Comparison of ENCODE assay signal across 8 cellular contexts in genomic region chr9:128160603-128160987, GRCh38. TPM values are rescaled to one million over a fixed set of nuclear protein-coding genes. Genes with fewer than 3 reads are reported as not detected.
DNase-seq lines count a peak whose midpoint lies in the region; ATAC-seq and TF ChIP-seq lines count a peak whose summit lies in the region.

No MANE protein-coding gene starts in this region.

- in situ Hi-C loops in IMR-90 (cut with MboI; ENCODE audit: low sequenced_read_pairs), result no loop called here

- H3K9ac ChIP-seq in IMR-90 (ENCODE audit: low read depth, low read length) (peak overlapping the region; percentile 59), neural progenitor cell (peak overlapping the region; percentile 60)

- H3K36me3 ChIP-seq in IMR-90 (ENCODE audit: control insufficient read depth, insufficient read depth, low read length) (peaks cover 27% of the 10 kb centered on the region), neural progenitor cell (no peaks in the 10 kb centered on the region), thymus (ENCODE audit: control insufficient read depth, insufficient read depth) (peaks cover 29% of the 10 kb centered on the region)

- no peak overlapping the region for H4K5ac ChIP-seq in IMR-90 (ENCODE audit: low read depth, low read length)

- peak overlapping the region; percentile 48 for H2AK9ac ChIP-seq in IMR-90 (replicated peaks; ENCODE audit: low read depth, low read length, poor library complexity)

- peak overlapping the region; percentile 71 for H3K4ac ChIP-seq in IMR-90 (ENCODE audit: low read depth, low read length)

- H3K79me2 ChIP-seq in neural progenitor cell (ENCODE audit: low read depth), result peaks cover 10% of the 10 kb centered on the region

- peak; percentile 3 for ATAC-seq in IMR-90 (ENCODE audit: low read depth)

- TF ChIP-seq RAD21 in IMR-90 (IDR thresholded peaks at IDR 0.05; ENCODE audit: low read length), result no peak

- peaks cover 7% of the 10 kb centered on the region for H3K36me3 Mint-ChIP-seq in neural progenitor cell

- peaks cover 5% of the 10 kb centered on the region for H3K9me1 ChIP-seq in IMR-90 (ENCODE audit: insufficient read depth, low read length)

- H2BK15ac ChIP-seq in IMR-90 (ENCODE audit: low read depth, low read length), result no peak overlapping the region

- WGBS in IMR-90 (ENCODE audit: extremely low coverage in 2 of 2, insufficient read length in 1 of 2), 2 experiments, result 0% methylated on average over 6 of the region's 23 CpGs; no CpG with 5 or more reads in 1 of the 2 experiments
- under 1% methylated on average over 23 of the region's 23 CpGs for WGBS in thymus

- dilution Hi-C loops in IMR-90 (cut with HindIII; ENCODE audit: low sequenced_read_pairs, unreplicated experiment), result no loop called here

- H3K9me3 Mint-ChIP-seq in neural progenitor cell, result no peaks in the 10 kb centered on the region

- DNase-seq in NCI-H2227 (lab: John Stamatoyannopoulos, UW; ENCODE audit: unreplicated experiment) (peak; percentile 27), NCI-H2227 treated with DMSO at 0.1 percent for 48 hours (lab: John Stamatoyannopoulos, UW) (no peak), IMR-90 (peak; percentile 30), erythroblast (lab: John Stamatoyannopoulos, UW) (peak; percentile 48 to 57), neural progenitor cell (ENCODE audit: low spot score) (peak; percentile 59), HEK293T (ENCODE audit: extremely low spot score) (no peak)
- DNase-seq in activated CD8-positive, alpha-beta memory T cell treated with anti-CD3 and anti-CD28 coated beads for 4 hours (ENCODE audit: low read depth in 2 of 2), result peak; percentile 41 to 48

- H3K79me1 ChIP-seq in IMR-90 (ENCODE audit: low read depth in 1 of 2, low read length in 2 of 2), result peaks cover 10 to 38% of the 10 kb centered on the region in 2 experiments; a peak in 3 of 4 replicates

- H2BK120ac ChIP-seq in IMR-90 (ENCODE audit: low read depth, low read length), result no peak overlapping the region

- intact Hi-C loops in IMR-90 (cut with micrococcal nuclease), result no loop called here

- H2AFZ ChIP-seq in IMR-90 (replicated peaks; ENCODE audit: low read length, poor library complexity), result peak overlapping the region; percentile 95
- H2AFZ ChIP-seq in neural progenitor cell (replicated peaks), result peak overlapping the region; percentile 87

- H4K8ac ChIP-seq in IMR-90 (ENCODE audit: low read depth in 2 of 2, low read length in 2 of 2), result peak overlapping the region; percentile 73 to 87; a peak in 3 of 4 replicates

- H3K23ac ChIP-seq in IMR-90 (ENCODE audit: low read depth, low read length), result peak overlapping the region; percentile 55; the same call in 1 of the 2 replicates

- no peaks in the 10 kb centered on the region for H3K27me3 Mint-ChIP-seq in neural progenitor cell (ENCODE audit: insufficient read depth, low read depth)

- TF ChIP-seq POLR2A in IMR-90 (IDR thresholded peaks at IDR 0.05; ENCODE audit: low read depth, low read length), result no peak; the same call in 1 of the 2 replicates
- no peak for TF ChIP-seq POLR2A in erythroblast (IDR thresholded peaks at IDR 0.05; ENCODE audit: low read length)

- peak overlapping the region; percentile 62 for H3K14ac ChIP-seq in IMR-90 (replicated peaks; ENCODE audit: low read depth, low read length)

- H2BK5ac ChIP-seq in IMR-90 (ENCODE audit: low read depth, low read length, poor library complexity, severe bottlenecking), result peak overlapping the region; percentile 48

- H3K4me1 ChIP-seq in IMR-90 (ENCODE audit: control insufficient read depth, insufficient read depth, low read length) (peaks cover 1% of the 10 kb centered on the region; the same call in 1 of the 2 replicates), neural progenitor cell (peaks cover 5% of the 10 kb centered on the region), thymus (ENCODE audit: control insufficient read depth, insufficient read depth, low read length) (peaks cover 3% of the 10 kb centered on the region)

- H4K20me1 ChIP-seq in IMR-90 (ENCODE audit: insufficient read depth, low read length) (peaks cover 11% of the 10 kb centered on the region), neural progenitor cell (ENCODE audit: low read depth) (peaks cover 13% of the 10 kb centered on the region)

- H3K4me3 ChIP-seq in IMR-90 (ENCODE audit: insufficient read depth, low read depth, low read length) (peak overlapping the region; percentile 82), neural progenitor cell (peak overlapping the region; percentile 67), thymus (ENCODE audit: low read length) (peak overlapping the region; percentile 80)

- H2BK20ac ChIP-seq in IMR-90 (ENCODE audit: low read depth, low read length), result no peak overlapping the region

- POLR2A ChIA-PET in IMR-90 (lab: Charles Lee; ENCODE audit: unreplicated experiment) (no interaction called here), HEK293T (lab: Yijun Ruan, JAX) (interaction anchor here (1.6 to 1.8 kb wide), 4 partner anchors 14 to 259 kb away, joined by 4 to 7 read pairs (median 6); partner anchors contain the start of genes CERCAM and CIZ1)

- no TSS peak for BruUV-seq in IMR-90 (replicated peaks; lab: Mats Ljungman, UMichigan)

- CTCF ChIA-PET in IMR-90 (lab: Yijun Ruan, JAX), result interaction anchor here (1.1 kb wide), 1 partner anchor 23 kb away, joined by 3 read pairs; no protein-coding TSS in a partner anchor
- CTCF ChIA-PET in HEK293T (lab: Yijun Ruan, JAX), result interaction anchor here (0.6 to 0.8 kb wide), 2 partner anchors 10 to 23 kb away, joined by 3 to 4 read pairs; no protein-coding TSS in a partner anchor

- H3K56ac ChIP-seq in IMR-90 (ENCODE audit: extremely low read depth, insufficient read depth, low read length), result peak overlapping the region; percentile 43; the same call in 1 of the 2 replicates

- peak overlapping the region; percentile 84 for H3K4me3 Mint-ChIP-seq in neural progenitor cell

- H3K4me1 Mint-ChIP-seq in neural progenitor cell, result peaks cover 9% of the 10 kb centered on the region

- H3K4me2 ChIP-seq in IMR-90 (ENCODE audit: low read depth, low read length) (peak overlapping the region; percentile 95), neural progenitor cell (peak overlapping the region; percentile 77)

- H3K27ac Mint-ChIP-seq in neural progenitor cell, result no peak overlapping the region

- H4K91ac ChIP-seq in IMR-90 (ENCODE audit: insufficient read depth, low read depth, low read length), result no peak overlapping the region

- H3K27ac ChIP-seq in IMR-90 (ENCODE audit: insufficient read depth, low read length) (peak overlapping the region; percentile 63; the same call in 1 of the 2 replicates), neural progenitor cell (no peak overlapping the region), thymus (ENCODE audit: low read depth) (peak overlapping the region; percentile 85)

- no peak for TF ChIP-seq CTCF in IMR-90 (conservative IDR thresholded peaks at IDR 0.05; ENCODE audit: low read depth, low read length)
- TF ChIP-seq CTCF in neural progenitor cell (IDR thresholded peaks at IDR 0.05), result no peak

- no peaks in the 10 kb centered on the region for H3K9me3 ChIP-seq in IMR-90 (ENCODE audit: control insufficient read depth, insufficient read depth, low read length)
- no peaks in the 10 kb centered on the region for H3K9me3 ChIP-seq in neural progenitor cell (ENCODE audit: low read depth)
- H3K9me3 ChIP-seq in thymus (ENCODE audit: control insufficient read depth), result no peaks in the 10 kb centered on the region

- H2AK5ac ChIP-seq in IMR-90 (ENCODE audit: low read depth, low read length), result peak overlapping the region; percentile 68; the same call in 1 of the 2 replicates

- no peak overlapping the region for H3K18ac ChIP-seq in IMR-90 (ENCODE audit: low read depth, low read length)

- 0 out of 2 replicates have a peak, but pooled peaks cover 3% of the 10 kb centered on the region for H3K27me3 ChIP-seq in IMR-90 (ENCODE audit: control insufficient read depth, insufficient read depth, low read length)
- H3K27me3 ChIP-seq in neural progenitor cell, result no peaks in the 10 kb centered on the region
- no peaks in the 10 kb centered on the region for H3K27me3 ChIP-seq in thymus (ENCODE audit: control insufficient read depth, insufficient read depth)

- peaks cover 14% of the 10 kb centered on the region for H3F3A ChIP-seq in neural progenitor cell (ENCODE audit: low read depth)

TF ChIP-seq in IMR-90, 13 proteins besides CTCF, POLR2A, EP300 and RAD21 (continues in another document):
- TF ChIP-seq SMC3 (IDR thresholded peaks at IDR 0.05; ENCODE audit: low read depth, low read length) (no peak), RCOR1 (IDR thresholded peaks at IDR 0.05; ENCODE audit: insufficient replicate concordance, low read length) (no peak)

TF ChIP-seq in HEK293T, 16 proteins besides CTCF, POLR2A, EP300 and RAD21 (continues in another document):
- no peak for TF ChIP-seq FOXK2 (IDR thresholded peaks at IDR 0.05)
- no peak for TF ChIP-seq NFRKB (IDR thresholded peaks at IDR 0.05)
- TF ChIP-seq ZNF384 (IDR thresholded peaks at IDR 0.05), result no peak

RNA-seq across cellular contexts. Expression of gene BBLN, which starts 0.5 kb away (rescaled TPM):
- total RNA-seq in IMR-90 (2012; rRNA removed) (25.1 and 27.5 TPM in 2 replicates), neural progenitor cell (ENCODE audit: low replicate concordance) (69.4 and 228 TPM in 2 replicates)
- polyA plus RNA-seq in IMR-90 (2012; rRNA removed) (103 and 146 TPM in 2 replicates), thymus (162 TPM)
- 190 and 213 TPM in 2 replicates for polyA plus RNA-seq in IMR-90 (2012; cell fraction: cytosol; rRNA removed)
- 36.9 and 66.7 TPM in 2 replicates for polyA plus RNA-seq in IMR-90 (2012; cell fraction: nucleus; rRNA removed; ENCODE audit: low replicate concordance)

RNA-seq across cellular contexts. Expression of gene LCN2, which starts 11.3 kb away (rescaled TPM):
- total RNA-seq in IMR-90 (2012; rRNA removed), result not detected in 2 replicates
- polyA plus RNA-seq in IMR-90 (2012; rRNA removed), result not detected in 2 replicates
- not detected in 2 replicates for polyA plus RNA-seq in IMR-90 (2012; cell fraction: cytosol; rRNA removed)
- polyA plus RNA-seq in IMR-90 (2012; cell fraction: nucleus; rRNA removed; ENCODE audit: low replicate concordance), result not detected in 2 replicates
- total RNA-seq in neural progenitor cell (ENCODE audit: low replicate concordance), result not detected in 2 replicates
- polyA plus RNA-seq in thymus, result 31.9 TPM

RNA-seq across cellular contexts. Expression of gene CIZ1, which starts 30.8 kb away (rescaled TPM):
- 13.8 and 20.6 TPM in 2 replicates for total RNA-seq in IMR-90 (2012; rRNA removed)
- polyA plus RNA-seq in IMR-90 (2012; rRNA removed), result 51.9 and 54.4 TPM in 2 replicates
- polyA plus RNA-seq in IMR-90 (2012; cell fraction: cytosol; rRNA removed), result 31.3 and 33.3 TPM in 2 replicates
- 104 and 121 TPM in 2 replicates for polyA plus RNA-seq in IMR-90 (2012; cell fraction: nucleus; rRNA removed; ENCODE audit: low replicate concordance)
- 33.4 and 48.8 TPM in 2 replicates for total RNA-seq in neural progenitor cell (ENCODE audit: low replicate concordance)
- 36.5 TPM for polyA plus RNA-seq in thymus

RNA-seq across cellular contexts. Expression of gene PTGES2, which starts 33.1 kb away (rescaled TPM):
- 90.3 and 107 TPM in 2 replicates for total RNA-seq in IMR-90 (2012; rRNA removed)
- 99.2 and 100 TPM in 2 replicates for polyA plus RNA-seq in IMR-90 (2012; rRNA removed)
- polyA plus RNA-seq in IMR-90 (2012; cell fraction: cytosol; rRNA removed), result 69.7 and 115 TPM in 2 replicates
- polyA plus RNA-seq in IMR-90 (2012; cell fraction: nucleus; rRNA removed; ENCODE audit: low replicate concordance), result 116 and 217 TPM in 2 replicates
- total RNA-seq in neural progenitor cell (ENCODE audit: low replicate concordance), result 25.7 and 61.2 TPM in 2 replicates
- 39.3 TPM for polyA plus RNA-seq in thymus

RNA-seq across cellular contexts. Expression of gene DNM1, which starts 42.6 kb away (rescaled TPM):
- total RNA-seq in IMR-90 (2012; rRNA removed), result 11.4 and 13.6 TPM in 2 replicates
- polyA plus RNA-seq in IMR-90 (2012; rRNA removed), result 17.7 and 19.3 TPM in 2 replicates
- polyA plus RNA-seq in IMR-90 (2012; cell fraction: cytosol; rRNA removed), result 7.8 and 11.0 TPM in 2 replicates
- polyA plus RNA-seq in IMR-90 (2012; cell fraction: nucleus; rRNA removed; ENCODE audit: low replicate concordance), result 110 and 165 TPM in 2 replicates
- 30.1 and 52.7 TPM in 2 replicates for total RNA-seq in neural progenitor cell (ENCODE audit: low replicate concordance)
- polyA plus RNA-seq in thymus, result 4.5 TPM

Comparison
In these comparisons a context has a peak if more than half of its experiments do, and no peak if none do; other contexts are left out.
1. DNase-seq: peak in NCI-H2227 (single experiment), IMR-90 (single experiment), activated CD8-positive, alpha-beta memory T cell treated with anti-CD3 and anti-CD28 coated beads for 4 hours (2 of 2), erythroblast (2 of 2) and neural progenitor cell (single experiment); none in NCI-H2227 treated with DMSO at 0.1 percent for 48 hours (single experiment) and HEK293T (single experiment).
2. Peak in every context shown above with its lines, with median percentiles within 50 percentile points of each other: H3K4me3 ChIP-seq.